Comparison of ENCODE assay signal across 18 cellular contexts in genomic region chr16:19589771-19590302, GRCh38. TPM values are rescaled to one million over a fixed set of nuclear protein-coding genes. Genes with fewer than 3 reads are reported as not detected.
DNase-seq lines count a peak whose midpoint lies in the region; ATAC-seq and TF ChIP-seq lines count a peak whose summit lies in the region.
"Had no signal": no experiment of that assay in that cellular context is flagged by ENCODE, and none has a peak within 500 bp of the region (broad histone marks: within the 10 kb centered on the region; RNA-seq: fewer than 3 reads in every experiment).

No MANE protein-coding gene starts in this region.

- in situ Hi-C loops in transverse colon (cut with MboI; ENCODE audit: low pct_ligation_motif_present in 1 of 4, low pct_unique_long_range_greater_than_20kb in 1 of 4, low sequenced_read_pairs in 3 of 4): loop anchor here in 1 of 4 donors (25.0 kb wide), 1 partner anchor 97 kb away; no protein-coding TSS in a partner anchor

- H2AFZ ChIP-seq in mesenchymal stem cell (ENCODE audit: low read depth, low read length): no peak overlapping the region

- no peaks in the 10 kb centered on the region for H3K4me1 Mint-ChIP-seq in mesothelial cell of epicardium

- H3K4ac ChIP-seq in mesenchymal stem cell (ENCODE audit: low read depth in 1 of 2, low read length in 2 of 2): no peak overlapping the region

- H2AK5ac ChIP-seq in mesenchymal stem cell (ENCODE audit: low read length, severe bottlenecking): no peak overlapping the region

- H3K36me3 Mint-ChIP-seq in mesothelial cell of epicardium: peaks cover 28% of the 10 kb centered on the region

- intact Hi-C loops in cardiac septum (cut with DNase I): no loop called here
- intact Hi-C loops in transverse colon (cut with DNase I; ENCODE audit: low total_unique reads): no loop called here

- H4K91ac ChIP-seq in mesenchymal stem cell (ENCODE audit: low read length): no peak overlapping the region

- H3K18ac ChIP-seq in mesenchymal stem cell (ENCODE audit: low read depth in 1 of 2, low read length in 2 of 2): no peak overlapping the region

- no peak overlapping the region for H2BK5ac ChIP-seq in mesenchymal stem cell (ENCODE audit: low read depth, low read length, poor library complexity, severe bottlenecking)

- no peak overlapping the region for H2BK15ac ChIP-seq in mesenchymal stem cell (ENCODE audit: low read depth, poor library complexity, severe bottlenecking)

- ATAC-seq in HG02852 (IDR thresholded peaks at IDR 0.05; ENCODE audit: unreplicated experiment): no peak
- ATAC-seq: left lobe of liver had no signal

- peak overlapping the region; percentile 75 for H3K9ac ChIP-seq in mesenchymal stem cell (ENCODE audit: low read length)
- H3K9ac ChIP-seq: BLaER1 had no signal

- H3K4me3 ChIP-seq in cardiac muscle cell (no peak overlapping the region), mesenchymal stem cell (ENCODE audit: insufficient read depth in 1 of 2, low read depth in 1 of 2, low read length in 2 of 2) (no peak overlapping the region), transverse colon (no peak overlapping the region)
- H3K4me3 ChIP-seq: BLaER1, breast epithelium, pancreas, thoracic aorta had no signal

- H3K4me3 Mint-ChIP-seq in mesothelial cell of epicardium: no peak overlapping the region

- H3K27ac ChIP-seq in cardiac muscle cell (peak overlapping the region; percentile 46), mesenchymal stem cell (ENCODE audit: low read length, poor library complexity, severe bottlenecking) (no peak overlapping the region), transverse colon (peak overlapping the region; percentile 46 to 64 (median 60))
- H3K27ac ChIP-seq: BLaER1, pancreas, thoracic aorta, VCaP had no signal

- H4K8ac ChIP-seq in mesenchymal stem cell (ENCODE audit: low read length): no peak overlapping the region

- H3K27me3 Mint-ChIP-seq in mesothelial cell of epicardium (ENCODE audit: low read depth): no peaks in the 10 kb centered on the region

- no peak overlapping the region for H2BK12ac ChIP-seq in mesenchymal stem cell (ENCODE audit: low read length in 2 of 2)

- TF ChIP-seq POLR2A in transverse colon (IDR thresholded peaks at IDR 0.05): no peak

- no peak overlapping the region for H3K14ac ChIP-seq in mesenchymal stem cell (ENCODE audit: low read length in 2 of 2)

- no peaks in the 10 kb centered on the region for H3K9me3 ChIP-seq in cardiac muscle cell (ENCODE audit: low read depth)
- no peaks in the 10 kb centered on the region for H3K9me3 ChIP-seq in mesenchymal stem cell (ENCODE audit: control insufficient read depth, low read length)
- H3K9me3 ChIP-seq in transverse colon: no peaks in the 10 kb centered on the region
- H3K9me3 ChIP-seq: BLaER1, breast epithelium, pancreas, thoracic aorta had no signal

- no peak overlapping the region for H3K27ac Mint-ChIP-seq in mesothelial cell of epicardium

- H3K36me3 ChIP-seq in cardiac muscle cell (peaks cover 5% of the 10 kb centered on the region), mesenchymal stem cell (ENCODE audit: control insufficient read depth in 1 of 2, insufficient read depth in 2 of 2, low read depth in 1 of 2, low read length in 2 of 2) (peaks cover 29 to 51% of the 10 kb centered on the region in 2 experiments), transverse colon (peaks cover 0 to 39% (median 2%) of the 10 kb centered on the region in 4 donors)
- H3K36me3 ChIP-seq: breast epithelium had no signal

- H3K27me3 ChIP-seq in cardiac muscle cell (no peaks in the 10 kb centered on the region), mesenchymal stem cell (ENCODE audit: control insufficient read depth in 1 of 2, insufficient read depth in 1 of 2, low read length in 2 of 2) (no peaks in the 10 kb centered on the region), transverse colon (no peaks in the 10 kb centered on the region)
- H3K27me3 ChIP-seq: BLaER1, breast epithelium, pancreas had no signal

- 8% methylated on average over 1 of the region's 8 CpGs for WGBS in mesenchymal stem cell
- WGBS in transverse colon (ENCODE audit: low coverage in 1 of 2), 2 donors: 57 to 67% methylated on average over 2 to 8 of the region's 8 CpGs

- peaks cover 7% of the 10 kb centered on the region for H3K79me1 ChIP-seq in mesenchymal stem cell (replicated peaks; ENCODE audit: low read length, poor library complexity, severe bottlenecking)

- H3K4me1 ChIP-seq in cardiac muscle cell (ENCODE audit: low read depth) (peaks cover 12% of the 10 kb centered on the region), mesenchymal stem cell (ENCODE audit: control insufficient read depth, insufficient read depth, low read depth, low read length) (peaks cover 2% of the 10 kb centered on the region), transverse colon (peaks cover 0 to 13% (median 6%) of the 10 kb centered on the region in 4 donors)
- H3K4me1 ChIP-seq: BLaER1, breast epithelium had no signal

- no peak overlapping the region for H2BK120ac ChIP-seq in mesenchymal stem cell (ENCODE audit: low read depth, low read length)

- H3K23ac ChIP-seq in mesenchymal stem cell (ENCODE audit: low read length in 2 of 2): no peak overlapping the region

- no peak for TF ChIP-seq CTCF in cardiac muscle cell (IDR thresholded peaks at IDR 0.05; ENCODE audit: low read depth, low read length)
- no peak for TF ChIP-seq CTCF in transverse colon (IDR thresholded peaks at IDR 0.05)
- TF ChIP-seq CTCF in mesothelial cell of epicardium (IDR thresholded peaks at IDR 0.05; ENCODE audit: unreplicated experiment): no peak

- DNase-seq in cardiac muscle cell (ENCODE audit: low read depth in 1 of 2, low spot score in 1 of 2): peak in 1 of 2 donors; percentile 89
- DNase-seq in cardiac septum (ENCODE audit: low spot score): no peak
- peak; percentile 95 for DNase-seq in dermis blood vessel endothelial cell
- DNase-seq in mesenchymal stem cell: peak; percentile 86
- DNase-seq in transverse colon: no peak
- no peak for DNase-seq in stimulated activated CD4-positive, alpha-beta T cell treated with anti-CD3 and anti-CD28 coated beads, Interleukin-12 subunit alpha, Interleukin-12 subunit beta, amount 100 ng/mL, for 4 hours
- DNase-seq in mesothelial cell of epicardium (ENCODE audit: low spot score in 2 of 2, unreplicated experiment in 2 of 2): no peak
- DNase-seq: activated T-cell treated with anti-CD3 and anti-CD28 coated beads, Interleukin-2, amount 50 U/mL, for 48 hours; GF-D8; NCI-H1417; NCI-H748 treated with DMSO at 0.1 percent for 48 hours; pancreas had no signal

- no peak for TF ChIP-seq EP300 in transverse colon (IDR thresholded peaks at IDR 0.05; ENCODE audit: low read depth)

- H3K4me2 ChIP-seq in mesenchymal stem cell (ENCODE audit: low read length, poor library complexity, severe bottlenecking): no peak overlapping the region
- H3K4me2 ChIP-seq: BLaER1 had no signal

- no peaks in the 10 kb centered on the region for H3K9me3 Mint-ChIP-seq in mesothelial cell of epicardium

RNA-seq across cellular contexts. Expression of gene VPS35L, which starts 34.3 kb away (rescaled TPM):
- total RNA-seq in cardiac muscle cell (31.5 and 32.5 TPM in 2 replicates), cardiac septum (30.1 TPM), dermis blood vessel endothelial cell (36.4 and 50.3 TPM in 2 replicates), transverse colon (10 to 100 TPM; 40.0 to 89.8 (median 51.5) TPM), mesothelial cell of epicardium (59.3 to 62.2 TPM (median 59.4 TPM) in 3 replicates)
- polyA plus RNA-seq in cardiac muscle cell: 61.6 and 63.0 TPM in 2 replicates
- polyA plus RNA-seq in mesenchymal stem cell (2013, experiment 1 of 2): 60.5 TPM
- 56.6 TPM for polyA plus RNA-seq in mesenchymal stem cell (2013, experiment 2 of 2)

Comparison
In these comparisons a context has a peak if more than half of its experiments do, and no peak if none do; other contexts are left out.
1. DNase-seq: peak in dermis blood vessel endothelial cell (single experiment) and mesenchymal stem cell (single experiment); none in cardiac septum (single experiment), transverse colon (single experiment), stimulated activated CD4-positive, alpha-beta T cell treated with anti-CD3 and anti-CD28 coated beads, Interleukin-12 subunit alpha, Interleukin-12 subunit beta, amount 100 ng/mL, for 4 hours (single experiment) and mesothelial cell of epicardium (0 of 2).